ENCODE assay signal across 18 cellular contexts in the genomic region with DNA sequence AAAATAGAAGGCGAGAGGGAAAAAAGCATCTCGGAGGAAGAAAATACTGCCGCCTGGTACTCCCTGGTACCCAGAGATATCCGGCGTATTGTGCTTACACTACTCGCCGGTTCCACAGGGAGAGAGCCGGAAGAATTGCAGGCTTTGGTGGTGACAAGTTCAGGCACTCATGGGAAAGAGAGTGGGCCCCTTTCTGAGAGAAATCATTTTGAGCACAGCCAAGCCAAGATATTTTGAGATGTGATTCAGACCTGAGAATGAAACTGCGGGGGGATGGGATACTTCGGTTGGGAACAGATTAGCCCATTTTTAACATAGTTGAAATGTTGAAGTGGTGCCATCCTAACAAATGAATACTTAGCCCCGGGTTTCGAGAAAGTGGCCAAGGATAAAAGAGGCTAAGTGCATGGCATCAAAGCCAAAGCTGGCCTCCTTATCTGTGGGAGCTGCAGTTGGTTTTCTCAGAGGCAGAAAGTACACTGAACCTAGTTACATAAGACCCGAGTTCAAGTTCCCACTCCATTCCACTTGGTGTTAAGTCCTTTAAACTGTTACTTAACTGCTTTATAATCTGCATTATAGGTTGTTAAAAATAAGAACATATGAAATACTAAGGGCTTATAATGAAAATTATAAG.
"Had no signal": no experiment of that assay in that cellular context is flagged by ENCODE, and none has a peak within 500 bp of the region (broad histone marks: within the 10 kb centered on the region; RNA-seq: fewer than 3 reads in every experiment).

No MANE protein-coding gene starts in this region.

- H3K4me1 ChIP-seq: colonic mucosa, gastroesophageal sphincter, spleen, upper lobe of left lung had no signal

- H3K9me3 ChIP-seq: breast epithelium, colonic mucosa, gastroesophageal sphincter, mucosa of descending colon, right lobe of liver, spleen, upper lobe of left lung had no signal

- ATAC-seq: gastroesophageal sphincter; mucosa of descending colon; naive thymus-derived CD8-positive, alpha-beta T cell; right lobe of liver; stimulated activated memory B cell treated with anti-CD40 and anti-IgM and Interleukin-4, amounts not matched to agents 10 μg/mL and 1 μg/mL and 100 μg/mL, for 72 hours; T-helper 17 cell had no signal

- H3K27me3 ChIP-seq: breast epithelium, colonic mucosa, gastroesophageal sphincter, right lobe of liver, spleen, upper lobe of left lung had no signal

- H3K27ac ChIP-seq: breast epithelium, colonic mucosa, epithelial cell of prostate, gastroesophageal sphincter, right lobe of liver, spleen, upper lobe of left lung had no signal

- H3K4me3 ChIP-seq: breast epithelium, colonic mucosa, gastroesophageal sphincter, mucosa of descending colon, right lobe of liver, spleen, upper lobe of left lung had no signal

- H3K36me3 ChIP-seq: breast epithelium, colonic mucosa, gastroesophageal sphincter, upper lobe of left lung had no signal

- DNase-seq: activated effector memory CD4-positive, alpha-beta T cell treated with Interleukin-2 at 50 U/mL for 16 hours; activated T-cell treated with anti-CD3 and anti-CD28 coated beads, Interleukin-2, amount 50 U/mL, for 1 hour; amniotic stem cell; colonic mucosa; effector memory CD4-positive, alpha-beta T cell; hippocampal formation; kidney glomerular epithelial cell; mucosa of descending colon; naive thymus-derived CD8-positive, alpha-beta T cell; right lobe of liver; spleen; stimulated activated CD4-positive, alpha-beta T cell treated with anti-CD3 and anti-CD28 coated beads, Interleukin-1b, Interleukin-23, amount 100 ng/mL, for 48 hours; T-helper 17 cell; upper lobe of left lung had no signal
